Comparison of ENCODE assay signal across 23 cellular contexts in the genomic region with DNA sequence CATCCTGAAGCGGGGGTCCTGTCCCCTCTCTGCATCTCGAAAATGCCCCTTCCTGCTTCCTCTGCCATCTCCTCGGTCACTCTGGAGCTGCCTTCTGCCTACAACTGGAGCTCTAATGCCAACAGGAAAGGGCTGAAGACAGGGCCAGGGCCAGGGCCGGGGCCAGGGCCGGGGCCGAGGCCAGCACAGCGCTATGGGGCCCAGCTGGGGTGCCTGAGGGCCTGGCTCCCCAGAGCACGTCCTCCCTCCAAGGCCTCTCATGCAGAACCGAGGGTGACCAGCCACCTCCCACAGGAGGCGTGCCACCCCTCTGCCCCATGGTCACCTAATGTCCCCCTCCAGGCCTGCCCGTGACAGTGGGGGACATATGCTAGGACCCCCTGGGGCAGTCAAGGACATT.
DNase-seq lines count a peak whose midpoint lies in the region; ATAC-seq and TF ChIP-seq lines count a peak whose summit lies in the region.
"Had no signal": no experiment of that assay in that cellular context is flagged by ENCODE, and none has a peak within 500 bp of the region (broad histone marks: within the 10 kb centered on the region; RNA-seq: fewer than 3 reads in every experiment).

No MANE protein-coding gene starts in this region.

- H3K79me2 ChIP-seq in osteoblast (ENCODE audit: insufficient read depth, low read length), result no peaks in the 10 kb centered on the region

- no peaks in the 10 kb centered on the region for H4K20me1 ChIP-seq in osteoblast (ENCODE audit: insufficient read depth, low read length)

- H3K9me3 Mint-ChIP-seq in stimulated activated naive CD8-positive, alpha-beta T cell treated with anti-CD3 and anti-CD28 coated beads, Interleukin-15, amount 100 ng/mL, for 72 hours, result no peaks in the 10 kb centered on the region
- no peaks in the 10 kb centered on the region for H3K9me3 Mint-ChIP-seq in activated T-cell treated with anti-CD3 and anti-CD28 coated beads, Interleukin-2, amount 50 U/mL, for 4 hours

- H3K4me3 ChIP-seq in osteoblast (ENCODE audit: insufficient read depth, low read length) (no peak overlapping the region), body of pancreas (no peak overlapping the region)

- peak; percentile 47 for ATAC-seq in stimulated activated naive CD8-positive, alpha-beta T cell treated with anti-CD3 and anti-CD28 coated beads, Interleukin-15, amount 100 ng/mL, for 72 hours
- no peak for ATAC-seq in stimulated activated naive CD8-positive, alpha-beta T cell treated with anti-CD3 and anti-CD28 coated beads, Interleukin-15, Interleukin-2, amounts not matched to agents 100 U/mL and 50 U/mL, for 24 hours
- ATAC-seq in left ventricle myocardium superior (peak; percentile 16), body of pancreas (no peak)
- no peak for ATAC-seq in activated T-cell treated with anti-CD3 and anti-CD28 coated beads, Interleukin-2, amount 50 U/mL, for 4 hours
- ATAC-seq: HepG2, PC-3 had no signal

- no peak overlapping the region for H2AFZ ChIP-seq in osteoblast (ENCODE audit: low read length)

- H3K4me1 ChIP-seq in osteoblast (ENCODE audit: insufficient read depth, low read length) (no peaks in the 10 kb centered on the region), body of pancreas (peaks cover 32% of the 10 kb centered on the region)

- H3K27ac ChIP-seq in osteoblast (ENCODE audit: low read depth, low read length) (no peak overlapping the region), body of pancreas (no peak overlapping the region)
- H3K27ac ChIP-seq: KMS-11, RWPE1 had no signal

- H3K4me2 ChIP-seq in osteoblast (ENCODE audit: insufficient read depth, low read length), result no peak overlapping the region
- H3K4me2 ChIP-seq: KMS-11 had no signal

- peaks cover 2% of the 10 kb centered on the region for H3K36me3 Mint-ChIP-seq in activated T-cell treated with anti-CD3 and anti-CD28 coated beads, Interleukin-2, amount 50 U/mL, for 4 hours (ENCODE audit: insufficient read depth)

- peaks cover 14% of the 10 kb centered on the region for H3K4me1 Mint-ChIP-seq in stimulated activated naive CD8-positive, alpha-beta T cell treated with anti-CD3 and anti-CD28 coated beads, Interleukin-15, amount 100 ng/mL, for 72 hours
- H3K4me1 Mint-ChIP-seq in activated T-cell treated with anti-CD3 and anti-CD28 coated beads, Interleukin-2, amount 50 U/mL, for 4 hours (ENCODE audit: low read depth), result peaks cover 2% of the 10 kb centered on the region

- DNase-seq in stimulated activated naive CD8-positive, alpha-beta T cell treated with anti-CD3 and anti-CD28 coated beads, Interleukin-15, amount 100 ng/mL, for 72 hours, result no peak
- no peak for DNase-seq in stimulated activated naive CD8-positive, alpha-beta T cell treated with anti-CD3 and anti-CD28 coated beads, Interleukin-15, Interleukin-2, amounts not matched to agents 100 U/mL and 50 U/mL, for 24 hours
- DNase-seq in left ventricle myocardium superior (no peak), osteoblast (ENCODE audit: insufficient read length, low spot score, missing footprints) (peak; percentile 82), NCI-H1694 (lab: John Stamatoyannopoulos, UW) (no peak), body of pancreas (no peak), SIG-M5 (lab: John Stamatoyannopoulos, UW) (no peak)
- no peak for DNase-seq in activated T-cell treated with anti-CD3 and anti-CD28 coated beads, Interleukin-2, amount 50 U/mL, for 4 hours
- DNase-seq: 8988T; CD4-positive, CD25-positive, alpha-beta regulatory T cell; COR-L47; DMS 273 treated with DMSO at 0.1 percent for 48 hours; DND-41; H7; MV-4-11; NCI-H1417; NCI-H2029; NCI-H345; NCI-H524 treated with DMSO at 0.1 percent for 48 hours; PC-3 had no signal

- H3K9me3 ChIP-seq in osteoblast (ENCODE audit: low read depth, low read length) (no peaks in the 10 kb centered on the region), body of pancreas (no peaks in the 10 kb centered on the region)

- no peak for TF ChIP-seq CTCF in osteoblast (IDR thresholded peaks at IDR 0.05; ENCODE audit: extremely low read depth, low read depth, low read length)
- TF ChIP-seq CTCF in body of pancreas (IDR thresholded peaks at IDR 0.05), result no peak

- H3K36me3 ChIP-seq in osteoblast (ENCODE audit: insufficient read depth, low read length) (no peaks in the 10 kb centered on the region), body of pancreas (replicated peaks in 1 of 2; ENCODE audit: insufficient read depth in 1 of 2, low read depth in 2 of 2) (no peaks in the 10 kb centered on the region)

- no peak overlapping the region for H3K4me3 Mint-ChIP-seq in stimulated activated naive CD8-positive, alpha-beta T cell treated with anti-CD3 and anti-CD28 coated beads, Interleukin-15, amount 100 ng/mL, for 72 hours
- no peak overlapping the region for H3K4me3 Mint-ChIP-seq in activated T-cell treated with anti-CD3 and anti-CD28 coated beads, Interleukin-2, amount 50 U/mL, for 4 hours
- H3K4me3 Mint-ChIP-seq: CD4-positive, CD25-positive, alpha-beta regulatory T cell had no signal

- no peak overlapping the region for H3K27ac Mint-ChIP-seq in stimulated activated naive CD8-positive, alpha-beta T cell treated with anti-CD3 and anti-CD28 coated beads, Interleukin-15, amount 100 ng/mL, for 72 hours

- 82% methylated on average over 8 to 11 of the region's 11 CpGs for WGBS in body of pancreas, 2 donors

- H3K27me3 ChIP-seq in osteoblast (ENCODE audit: insufficient read depth, low read length), result no peaks in the 10 kb centered on the region
- no peaks in the 10 kb centered on the region for H3K27me3 ChIP-seq in body of pancreas

- TF ChIP-seq POLR2A in body of pancreas (IDR thresholded peaks at IDR 0.05), result no peak

- no peaks in the 10 kb centered on the region for H3K27me3 Mint-ChIP-seq in stimulated activated naive CD8-positive, alpha-beta T cell treated with anti-CD3 and anti-CD28 coated beads, Interleukin-15, amount 100 ng/mL, for 72 hours
- no peaks in the 10 kb centered on the region for H3K27me3 Mint-ChIP-seq in activated T-cell treated with anti-CD3 and anti-CD28 coated beads, Interleukin-2, amount 50 U/mL, for 4 hours (ENCODE audit: low read depth)
- H3K27me3 Mint-ChIP-seq: CD4-positive, CD25-positive, alpha-beta regulatory T cell had no signal

- intact Hi-C loops in left ventricle myocardium superior (cut with micrococcal nuclease) (no loop called here), body of pancreas (cut with DNase I) (no loop called here)

Comparison
In these comparisons a context has a peak if more than half of its experiments do, and no peak if none do; other contexts are left out.
1. ATAC-seq: peak in stimulated activated naive CD8-positive, alpha-beta T cell treated with anti-CD3 and anti-CD28 coated beads, Interleukin-15, amount 100 ng/mL, for 72 hours (single experiment) and left ventricle myocardium superior (single experiment); none in stimulated activated naive CD8-positive, alpha-beta T cell treated with anti-CD3 and anti-CD28 coated beads, Interleukin-15, Interleukin-2, amounts not matched to agents 100 U/mL and 50 U/mL, for 24 hours (single experiment), body of pancreas (single experiment) and activated T-cell treated with anti-CD3 and anti-CD28 coated beads, Interleukin-2, amount 50 U/mL, for 4 hours (0 of 2).